6 cellular contexts compared by ENCODE assay signal in genomic region chr12:6970096-6970527, GRCh38. TPM values are rescaled to one million over a fixed set of nuclear protein-coding genes. Genes with fewer than 3 reads are reported as not detected.
DNase-seq lines count a peak whose midpoint lies in the region; ATAC-seq and TF ChIP-seq lines count a peak whose summit lies in the region.

No MANE protein-coding gene starts in this region.

- peak overlapping the region; percentile 96 to 100 (median 100) for H3K4me3 Mint-ChIP-seq in CD8-positive, alpha-beta memory T cell

- peak overlapping the region; percentile 86 for H3K27ac ChIP-seq in CD8-positive, alpha-beta memory T cell (ENCODE audit: low read depth, low read length)
- peak overlapping the region; percentile 89 to 93 for H3K27ac ChIP-seq in coronary artery
- peak overlapping the region; percentile 84 to 88 for H3K27ac ChIP-seq in prostate gland

- no peak for TF ChIP-seq CTCF in coronary artery (IDR thresholded peaks at IDR 0.05)
- no peak for TF ChIP-seq CTCF in prostate gland (IDR thresholded peaks at IDR 0.05)

- peaks cover 53% of the 10 kb centered on the region for H3K36me3 ChIP-seq in CD8-positive, alpha-beta memory T cell (ENCODE audit: insufficient read depth, low read length)
- H3K36me3 ChIP-seq in prostate gland = peaks cover 4 to 28% of the 10 kb centered on the region in 2 donors

- DNase-seq in CD8-positive, alpha-beta memory T cell = no peak
- no peak for DNase-seq in coronary artery (ENCODE audit: low spot score)
- DNase-seq in prostate gland (ENCODE audit: low spot score) = no peak
- DNase-seq in KBM-7 = no peak
- no peak for DNase-seq in HuH-7 (ENCODE audit: low spot score)

- CTCF ChIA-PET in CD8-positive, alpha-beta memory T cell (lab: Charles Lee) = interaction anchor here (1.2 to 3.5 kb wide), 5 partner anchors 9 to 48 kb away, joined by 3 to 61 read pairs (median 7); partner anchors contain the start of genes C12orf57 and RNU7-1

- H3K9me3 Mint-ChIP-seq in CD8-positive, alpha-beta memory T cell = no peaks in the 10 kb centered on the region

- in situ Hi-C loops in KBM-7 (cut with MboI; ENCODE audit: low pct_unique_long_range_greater_than_20kb, low sequenced_read_pairs) = no loop called here

- POLR2A ChIA-PET in CD8-positive, alpha-beta memory T cell (lab: Charles Lee) = interaction anchor here (0.6 to 1.4 kb wide), 3 partner anchors 20 to 26 kb away, joined by 3 to 6 read pairs (median 6); partner anchors contain the start of genes C12orf57 and RNU7-1

- H3K4me1 ChIP-seq in CD8-positive, alpha-beta memory T cell (ENCODE audit: insufficient read depth, low read length) = peaks cover 39% of the 10 kb centered on the region
- peaks cover 20% of the 10 kb centered on the region for H3K4me1 ChIP-seq in prostate gland (replicated peaks)

- no peaks in the 10 kb centered on the region for H3K27me3 ChIP-seq in CD8-positive, alpha-beta memory T cell (ENCODE audit: insufficient read depth, low read length, poor library complexity, severe bottlenecking)
- no peaks in the 10 kb centered on the region for H3K27me3 ChIP-seq in prostate gland (replicated peaks; ENCODE audit: insufficient read depth)

- peak overlapping the region; percentile 84 to 100 (median 100) for H3K27ac Mint-ChIP-seq in CD8-positive, alpha-beta memory T cell

- H3K4me3 ChIP-seq in CD8-positive, alpha-beta memory T cell (ENCODE audit: low read length) = peak overlapping the region; percentile 81
- peak overlapping the region; percentile 85 for H3K4me3 ChIP-seq in coronary artery
- peak overlapping the region; percentile 72 to 75 for H3K4me3 ChIP-seq in prostate gland

- under 1% methylated on average over 31 of the region's 31 CpGs for WGBS in prostate gland

- peaks cover 40 to 56% (median 50%) of the 10 kb centered on the region in 3 donors for H3K4me1 Mint-ChIP-seq in CD8-positive, alpha-beta memory T cell

- H3K9me3 ChIP-seq in CD8-positive, alpha-beta memory T cell (ENCODE audit: low read length) = no peaks in the 10 kb centered on the region
- no peaks in the 10 kb centered on the region for H3K9me3 ChIP-seq in prostate gland

- intact Hi-C loops in prostate gland (cut with DNase I) = loop anchor here (5.0 kb wide), 1 partner anchor 47 kb away; the partner anchor contains the start of gene LPCAT3

- peak; percentile 20 for ATAC-seq in HG03196 (IDR thresholded peaks at IDR 0.05; ENCODE audit: unreplicated experiment)

- no peaks in the 10 kb centered on the region for H3K27me3 Mint-ChIP-seq in CD8-positive, alpha-beta memory T cell

- H3K36me3 Mint-ChIP-seq in CD8-positive, alpha-beta memory T cell = peaks cover 0 to 75% (median 18%) of the 10 kb centered on the region in 3 donors

- no peak for TF ChIP-seq POLR2A in prostate gland (IDR thresholded peaks at IDR 0.05)

RNA-seq across cellular contexts. Expression of gene PHB2, which starts 0.4 kb away (rescaled TPM):
- total RNA-seq in CD8-positive, alpha-beta memory T cell = 100 to 1,000 TPM; 499 to 503 TPM
- 116 TPM for polyA plus RNA-seq in CD8-positive, alpha-beta memory T cell
- total RNA-seq in prostate gland = 100 to 1,000 TPM; 177 to 230 TPM

RNA-seq across cellular contexts. Expression of gene EMG1, which starts 0.6 kb away (rescaled TPM):
- 100 to 1,000 TPM; 158 to 161 TPM for total RNA-seq in CD8-positive, alpha-beta memory T cell
- polyA plus RNA-seq in CD8-positive, alpha-beta memory T cell = 64.4 TPM
- 10 to 100 TPM; 37.7 to 46.3 TPM for total RNA-seq in prostate gland

RNA-seq across cellular contexts. Expression of gene PTPN6, which starts 19.0 kb away (rescaled TPM):
- total RNA-seq in CD8-positive, alpha-beta memory T cell = 100 to 1,000 TPM; 456 to 460 TPM
- 379 TPM for polyA plus RNA-seq in CD8-positive, alpha-beta memory T cell
- 10 to 100 TPM; 30.6 to 43.2 TPM for total RNA-seq in prostate gland

RNA-seq across cellular contexts. Expression of gene C12orf57, which starts 26.3 kb away (rescaled TPM):
- total RNA-seq in CD8-positive, alpha-beta memory T cell = 100 to 1,000 TPM; 297 to 304 TPM
- polyA plus RNA-seq in CD8-positive, alpha-beta memory T cell = 259 TPM
- total RNA-seq in prostate gland = 100 to 1,000 TPM; 352 to 711 TPM

RNA-seq across cellular contexts. Expression of gene RNU7-1, which starts 26.5 kb away (rescaled TPM):
- not detected for total RNA-seq in CD8-positive, alpha-beta memory T cell
- not detected for polyA plus RNA-seq in CD8-positive, alpha-beta memory T cell
- total RNA-seq in prostate gland = not detected

Comparison
In these comparisons a context has a peak if more than half of its experiments do, and no peak if none do; other contexts are left out.
1. RNA of gene PTPN6, which starts 19.0 kb away (total RNA-seq): 456 to 460 TPM in CD8-positive, alpha-beta memory T cell; 30.6 to 43.2 TPM in prostate gland; every median in the first group is over 10 times any median in the second.
2. Peak in every context shown above with its lines, with median percentiles within 50 percentile points of each other: H3K27ac ChIP-seq and H3K4me3 ChIP-seq.